Comparison of ENCODE assay signal across 8 cellular contexts in genomic region chr5:34008721-34009120, GRCh38. TPM values are rescaled to one million over a fixed set of nuclear protein-coding genes. Genes with fewer than 3 reads are reported as not detected.
DNase-seq lines count a peak whose midpoint lies in the region; ATAC-seq, FAIRE-seq and TF ChIP-seq lines count a peak whose summit lies in the region.

No MANE protein-coding gene starts in this region.

- ATAC-seq in foreskin keratinocyte, result no peak
- no peak for ATAC-seq in GM19023 (IDR thresholded peaks at IDR 0.05; ENCODE audit: unreplicated experiment)
- ATAC-seq in GM18870 (IDR thresholded peaks at IDR 0.05; ENCODE audit: unreplicated experiment), result no peak

- H3K4me3 Mint-ChIP-seq in T-helper 1 cell treated with Interleukin-12 subunit alpha and Interleukin-12 subunit beta and Interleukin-4 antibody, amounts not matched to agents 30 μg/mL and 1 μg/mL, for 36 hours, result peak overlapping the region; percentile 78
- H3K4me3 Mint-ChIP-seq in T-helper 2 cell treated with Interferon-gamma antibody and Interleukin-4, amounts not matched to agents 5 μg/mL and 100 μg/mL, for 36 hours, result peak overlapping the region; percentile 88

- DNase-seq in T-helper 1 cell, result no peak
- DNase-seq in T-helper 2 cell treated with Interferon-gamma antibody and Interleukin-4, amounts not matched to agents 5 μg/mL and 100 μg/mL, for 36 hours (ENCODE audit: low spot score), result no peak
- DNase-seq in foreskin keratinocyte, result peak in 1 of 2 donors; percentile 2
- peak; percentile 16 for DNase-seq in small intestine
- no peak for DNase-seq in AG20443 (ENCODE audit: low spot score)

- WGBS in small intestine, 3 donors, result 3 to 16% (median 3%) methylated on average over 2 of the region's 2 CpGs

- H3K36me3 ChIP-seq in small intestine (ENCODE audit: control insufficient read depth in 2 of 2, insufficient read depth in 2 of 2, low read length in 2 of 2), result no peaks in the 10 kb centered on the region

- no peaks in the 10 kb centered on the region for H3K9me3 ChIP-seq in small intestine (ENCODE audit: control insufficient read depth, low read depth)

- H3K36me3 Mint-ChIP-seq in T-helper 1 cell treated with Interleukin-12 subunit alpha and Interleukin-12 subunit beta and Interleukin-4 antibody, amounts not matched to agents 30 μg/mL and 1 μg/mL, for 36 hours (ENCODE audit: low read depth), result peaks cover 12% of the 10 kb centered on the region
- peaks cover 13% of the 10 kb centered on the region for H3K36me3 Mint-ChIP-seq in T-helper 2 cell treated with Interferon-gamma antibody and Interleukin-4, amounts not matched to agents 5 μg/mL and 100 μg/mL, for 36 hours (ENCODE audit: low read depth)

- TF ChIP-seq CTCF in foreskin keratinocyte (conservative IDR thresholded peaks at IDR 0.05), result no peak

- peaks cover 18% of the 10 kb centered on the region for H3K4me1 Mint-ChIP-seq in T-helper 1 cell treated with Interleukin-12 subunit alpha and Interleukin-12 subunit beta and Interleukin-4 antibody, amounts not matched to agents 30 μg/mL and 1 μg/mL, for 36 hours (ENCODE audit: low read depth)
- H3K4me1 Mint-ChIP-seq in T-helper 2 cell treated with Interferon-gamma antibody and Interleukin-4, amounts not matched to agents 5 μg/mL and 100 μg/mL, for 36 hours (ENCODE audit: low read depth), result peaks cover 33% of the 10 kb centered on the region

- H3K27ac Mint-ChIP-seq in T-helper 1 cell treated with Interleukin-12 subunit alpha and Interleukin-12 subunit beta and Interleukin-4 antibody, amounts not matched to agents 30 μg/mL and 1 μg/mL, for 36 hours, result peak overlapping the region; percentile 90
- peak overlapping the region; percentile 94 for H3K27ac Mint-ChIP-seq in T-helper 2 cell treated with Interferon-gamma antibody and Interleukin-4, amounts not matched to agents 5 μg/mL and 100 μg/mL, for 36 hours

- FAIRE-seq in small intestine (lab: Jason Lieb, UNC), result no peak

- no peaks in the 10 kb centered on the region for H3K27me3 ChIP-seq in foreskin keratinocyte
- H3K27me3 ChIP-seq in small intestine (ENCODE audit: control insufficient read depth in 2 of 2, insufficient read depth in 2 of 2, low read length in 2 of 2), result no peaks in the 10 kb centered on the region

- H3K27ac ChIP-seq in foreskin keratinocyte, result peak overlapping the region; percentile 59
- peak overlapping the region in 1 of 2 donors; percentile 95 for H3K27ac ChIP-seq in small intestine (ENCODE audit: low read depth in 1 of 2, low read length in 1 of 2)

- H3K4me3 ChIP-seq in small intestine (ENCODE audit: low read depth in 1 of 2, low read length in 2 of 2), result peak overlapping the region in 1 of 2 donors; percentile 85

- no peaks in the 10 kb centered on the region for H3K27me3 Mint-ChIP-seq in T-helper 1 cell treated with Interleukin-12 subunit alpha and Interleukin-12 subunit beta and Interleukin-4 antibody, amounts not matched to agents 30 μg/mL and 1 μg/mL, for 36 hours (ENCODE audit: low read depth)
- peaks cover 2% of the 10 kb centered on the region for H3K27me3 Mint-ChIP-seq in T-helper 2 cell treated with Interferon-gamma antibody and Interleukin-4, amounts not matched to agents 5 μg/mL and 100 μg/mL, for 36 hours (ENCODE audit: low read depth)

- peaks cover 13% of the 10 kb centered on the region for H3K4me1 ChIP-seq in foreskin keratinocyte
- peaks cover 2 to 3% of the 10 kb centered on the region in 2 donors for H3K4me1 ChIP-seq in small intestine (ENCODE audit: control insufficient read depth in 2 of 2, insufficient read depth in 1 of 2, low read depth in 1 of 2, low read length in 1 of 2)

- peaks cover 5% of the 10 kb centered on the region for H3K9me3 Mint-ChIP-seq in T-helper 1 cell treated with Interleukin-12 subunit alpha and Interleukin-12 subunit beta and Interleukin-4 antibody, amounts not matched to agents 30 μg/mL and 1 μg/mL, for 36 hours
- H3K9me3 Mint-ChIP-seq in T-helper 2 cell treated with Interferon-gamma antibody and Interleukin-4, amounts not matched to agents 5 μg/mL and 100 μg/mL, for 36 hours, result peaks cover 7% of the 10 kb centered on the region

RNA-seq across cellular contexts. Expression of gene AMACR, which starts 0.9 kb away (rescaled TPM):
- 11.8 and 15.2 TPM in 2 replicates for total RNA-seq in foreskin keratinocyte
- 9.0 and 9.2 TPM in 2 replicates for polyA plus RNA-seq in foreskin keratinocyte
- 10 to 100 TPM; 13.0 to 26.2 (median 18.6) TPM for polyA plus RNA-seq in small intestine

RNA-seq across cellular contexts. Expression of gene SLC45A2, which starts 24.2 kb away (rescaled TPM):
- total RNA-seq in foreskin keratinocyte, result not detected in 2 replicates
- polyA plus RNA-seq in foreskin keratinocyte (not detected in 2 replicates), small intestine (not detected)

RNA-seq across cellular contexts. Expression of gene C1QTNF3, which starts 34.3 kb away (rescaled TPM):
- 0.32 and 0.41 TPM in 2 replicates for total RNA-seq in foreskin keratinocyte
- 0.16 and 0.30 TPM in 2 replicates for polyA plus RNA-seq in foreskin keratinocyte
- 1 to 10 TPM in 2 of 3 donors, under 1 TPM in 1; 0.54 to 3.8 (median 3.1) TPM for polyA plus RNA-seq in small intestine
